ENCODE assay signal across 24 cellular contexts in genomic region chr11:69920500-69921428, GRCh38.
DNase-seq lines count a peak whose midpoint lies in the region; ATAC-seq, FAIRE-seq and TF ChIP-seq lines count a peak whose summit lies in the region.
"Had no signal": no experiment of that assay in that cellular context is flagged by ENCODE, and none has a peak within 500 bp of the region (broad histone marks: within the 10 kb centered on the region; RNA-seq: fewer than 3 reads in every experiment).

No MANE protein-coding gene starts in this region.

- H3K9me3 ChIP-seq in Peyer's patch = no peaks in the 10 kb centered on the region
- no peaks in the 10 kb centered on the region for H3K9me3 ChIP-seq in kidney (ENCODE audit: control insufficient read depth in 1 of 2, low read length in 2 of 2)
- H3K9me3 ChIP-seq in gastrocnemius medialis = no peaks in the 10 kb centered on the region
- H3K9me3 ChIP-seq: pancreas had no signal

- no peak for ATAC-seq in gastrocnemius medialis
- ATAC-seq: GM12878, pancreas had no signal

- in situ Hi-C loops in gastrocnemius medialis (cut with MboI; ENCODE audit: low sequenced_read_pairs in 4 of 4) = loop anchor here in 2 of 4 donors (10.0 kb wide), 2 partner anchors 254 to 274 kb away; no protein-coding TSS in a partner anchor

- FAIRE-seq in kidney (lab: Jason Lieb, UNC) = no peak
- FAIRE-seq: colon, endometrium, GM12878, pancreas, TTC549 had no signal

- H3K27ac ChIP-seq in Peyer's patch (no peak overlapping the region), kidney (ENCODE audit: low read depth in 2 of 2, low read length in 2 of 2) (no peak overlapping the region), gastrocnemius medialis (peak overlapping the region in 3 of 4 donors; percentile 37 to 65 (median 60))
- H3K27ac ChIP-seq: 22Rv1, pancreas, tibial nerve had no signal

- H3K36me3 ChIP-seq in Peyer's patch = no peaks in the 10 kb centered on the region
- no peaks in the 10 kb centered on the region for H3K36me3 ChIP-seq in kidney (ENCODE audit: control insufficient read depth in 1 of 2, insufficient read depth in 2 of 2, low read length in 2 of 2)
- no peaks in the 10 kb centered on the region for H3K36me3 ChIP-seq in gastrocnemius medialis
- H3K36me3 ChIP-seq: pancreas, tibial nerve had no signal

- TF ChIP-seq POLR2A in Peyer's patch (IDR thresholded peaks at IDR 0.05) = no peak
- TF ChIP-seq POLR2A in gastrocnemius medialis (IDR thresholded peaks at IDR 0.05) = no peak

- TF ChIP-seq CTCF in Peyer's patch (IDR thresholded peaks at IDR 0.05) (no peak), kidney (IDR thresholded peaks at IDR 0.05; ENCODE audit: borderline replicate concordance, extremely low read depth, insufficient read depth) (no peak), gastrocnemius medialis (IDR thresholded peaks at IDR 0.05 in 4 of 5, conservative IDR thresholded peaks at IDR 0.05 in 1 of 5) (no peak)

- H3K4me3 ChIP-seq in Peyer's patch = no peak overlapping the region
- no peak overlapping the region for H3K4me3 ChIP-seq in kidney (ENCODE audit: low read length in 2 of 2)
- H3K4me3 ChIP-seq in gastrocnemius medialis = no peak overlapping the region
- H3K4me3 ChIP-seq: GM12878, pancreas, tibial nerve had no signal

- H3K27me3 ChIP-seq in Peyer's patch (no peaks in the 10 kb centered on the region), gastrocnemius medialis (peaks cover 0 to 17% (median 0%) of the 10 kb centered on the region in 3 donors)
- H3K27me3 ChIP-seq: pancreas, tibial nerve had no signal

- H3K9ac ChIP-seq in kidney (ENCODE audit: low read length in 2 of 2) = no peak overlapping the region

- peak; percentile 8 for DNase-seq in activated CD4-positive, CD25-positive, alpha-beta regulatory T cell treated with anti-CD3 and anti-CD28 coated beads, Interleukin-2, amount 50 U/mL, for 72 hours
- DNase-seq in activated CD4-positive, CD25-positive, alpha-beta regulatory T cell (lab: John Stamatoyannopoulos, UW) = no peak
- DNase-seq in Peyer's patch (peak in 2 of 3 donors; percentile 27 to 34), kidney (peak; percentile 68), gastrocnemius medialis (peak in 1 of 2 donors; percentile 5), activated gamma-delta T cell (lab: John Stamatoyannopoulos, UW) (no peak), SIG-M5 (lab: John Stamatoyannopoulos, UW) (no peak), NCI-H2227 treated with DMSO at 0.1 percent for 48 hours (lab: John Stamatoyannopoulos, UW) (no peak)
- DNase-seq: activated CD4-positive, alpha-beta T cell treated with anti-CD3 and anti-CD28 coated beads for 48 hours; AML-193; DMS79; naive thymus-derived CD4-positive, alpha-beta T cell; NCI-H1417 treated with DMSO at 0.1 percent for 48 hours; NCI-H2107; NCI-H526; SHP77; stimulated activated naive CD4-positive, alpha-beta T cell treated with Interleukin-2 at 50 U/mL for 16 hours had no signal

- peaks cover 0 to 11% (median 0%) of the 10 kb centered on the region in 4 donors for H3K4me1 ChIP-seq in Peyer's patch
- peaks cover 0 to 19% of the 10 kb centered on the region in 2 donors for H3K4me1 ChIP-seq in kidney (ENCODE audit: control insufficient read depth in 1 of 2, insufficient read depth in 1 of 2, low read depth in 1 of 2, low read length in 2 of 2)
- H3K4me1 ChIP-seq in gastrocnemius medialis = peaks cover 9 to 12% of the 10 kb centered on the region in 2 donors
- H3K4me1 ChIP-seq: pancreas had no signal

- intact Hi-C loops in kidney (cut with DNase I) (loop anchor here (10.0 kb wide), 1 partner anchor 264 kb away; no protein-coding TSS in a partner anchor), gastrocnemius medialis (cut with DNase I; ENCODE audit: low total_unique reads) (no loop called here)

Comparison
In these comparisons a context has a peak if more than half of its experiments do, and no peak if none do; other contexts are left out.
1. DNase-seq: peak in activated CD4-positive, CD25-positive, alpha-beta regulatory T cell treated with anti-CD3 and anti-CD28 coated beads, Interleukin-2, amount 50 U/mL, for 72 hours (single experiment), Peyer's patch (2 of 3) and kidney (single experiment); none in activated CD4-positive, CD25-positive, alpha-beta regulatory T cell (0 of 4), activated gamma-delta T cell (single experiment), SIG-M5 (single experiment) and NCI-H2227 treated with DMSO at 0.1 percent for 48 hours (single experiment).
2. H3K27ac ChIP-seq: peak in gastrocnemius medialis (3 of 4); none in Peyer's patch (0 of 4) and kidney (0 of 2).